ENCODE assay signal across 20 cellular contexts in genomic region chr3:21237638-21238037, GRCh38.
"Had no signal": no experiment of that assay in that cellular context is flagged by ENCODE, and none has a peak within 500 bp of the region (broad histone marks: within the 10 kb centered on the region; RNA-seq: fewer than 3 reads in every experiment).

No MANE protein-coding gene starts in this region.

- H3K27ac ChIP-seq: brain microvascular endothelial cell, colonic mucosa, gastroesophageal sphincter, heart right ventricle, neutrophil, pancreas, vagina had no signal

- H3K9me3 ChIP-seq: colonic mucosa, gastroesophageal sphincter, heart right ventricle, neutrophil, pancreas, vagina had no signal

- H3K36me3 ChIP-seq: brain microvascular endothelial cell, colonic mucosa, gastroesophageal sphincter, heart right ventricle, neutrophil, pancreas, vagina had no signal

- DNase-seq: activated CD4-positive, alpha-beta T cell treated with anti-CD3 and anti-CD28 coated beads for 36 hours; activated CD4-positive, alpha-beta T cell treated with anti-CD3 and anti-CD28 coated beads, Interleukin-2, amount 50 U/mL, for 48 hours; activated gamma-delta T cell treated with Interleukin-2 at 50 U/mL for 16 hours; activated T-cell treated with anti-CD3 and anti-CD28 coated beads for 4 hours; amniotic stem cell; brain microvascular endothelial cell; central memory CD4-positive, alpha-beta T cell; colonic mucosa; heart right ventricle; immature natural killer cell; mesendoderm; naive thymus-derived CD8-positive, alpha-beta T cell; pancreas; stimulated activated CD4-positive, alpha-beta T cell treated with anti-CD3 and anti-CD28 coated beads, Interleukin-2, amount 100 ng/mL, for 24 hours; stimulated activated naive CD8-positive, alpha-beta T cell treated with anti-CD3 and anti-CD28 coated beads, Interleukin-15, amount 100 ng/mL, for 72 hours; trophoblast cell had no signal

- ATAC-seq: activated CD4-positive, alpha-beta T cell treated with anti-CD3 and anti-CD28 coated beads for 36 hours; activated naive CD4-positive, alpha-beta T cell treated with anti-CD3 and anti-CD28 coated beads, Interleukin-2, amount 50 U/mL, for 72 hours; gastroesophageal sphincter; heart right ventricle; naive thymus-derived CD8-positive, alpha-beta T cell; pancreas; stimulated activated naive CD8-positive, alpha-beta T cell treated with anti-CD3 and anti-CD28 coated beads, Interleukin-15, amount 100 ng/mL, for 72 hours had no signal

- H3K27me3 ChIP-seq: brain microvascular endothelial cell, colonic mucosa, gastroesophageal sphincter, heart right ventricle, neutrophil, pancreas, vagina had no signal

- H3K4me1 ChIP-seq: colonic mucosa, heart right ventricle, pancreas, vagina had no signal

- H3K4me3 ChIP-seq: colonic mucosa, gastroesophageal sphincter, heart right ventricle, pancreas, vagina had no signal
